ENCODE assay signal across 9 cellular contexts in the genomic region with DNA sequence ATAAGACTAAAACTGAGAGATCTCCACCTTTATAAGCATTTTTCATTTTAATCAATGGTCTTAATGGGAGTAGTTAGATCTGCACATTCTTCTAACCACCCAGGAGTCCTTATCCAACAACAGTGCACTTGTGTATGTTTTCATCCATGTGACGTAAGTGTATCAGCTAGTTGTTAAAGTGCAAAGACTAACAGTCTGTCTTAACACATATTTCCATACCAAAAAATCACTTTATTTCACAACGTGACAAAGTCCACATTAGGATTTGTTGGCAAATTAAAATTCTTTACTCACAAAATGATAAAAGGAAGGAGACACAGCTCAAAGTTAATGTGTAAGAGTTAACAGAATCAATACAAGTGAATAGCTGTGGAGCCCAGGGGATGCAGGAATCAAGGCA. TPM values are rescaled to one million over a fixed set of nuclear protein-coding genes. Genes with fewer than 3 reads are reported as not detected.
DNase-seq lines count a peak whose midpoint lies in the region; TF ChIP-seq lines count a peak whose summit lies in the region.
"Had no signal": no experiment of that assay in that cellular context is flagged by ENCODE, and none has a peak within 500 bp of the region (broad histone marks: within the 10 kb centered on the region; RNA-seq: fewer than 3 reads in every experiment).

No MANE protein-coding gene starts in this region.

- peaks cover 8% of the 10 kb centered on the region for H3K36me3 Mint-ChIP-seq in activated CD4-positive, alpha-beta T cell treated with anti-CD3 and anti-CD28 coated beads, Interleukin-2, amount 10 ng/mL, durations not matched to agents 24 days and 14 days (ENCODE audit: low read depth)

- H3K4me3 Mint-ChIP-seq in activated CD4-positive, alpha-beta T cell treated with anti-CD3 and anti-CD28 coated beads, Interleukin-2, amount 10 ng/mL, durations not matched to agents 24 days and 14 days: peak overlapping the region; percentile 98

- peaks cover 30% of the 10 kb centered on the region for H3K79me2 ChIP-seq in MM.1S (ENCODE audit: low read length)

- intact Hi-C loops in activated CD4-positive, alpha-beta T cell treated with anti-CD3 and anti-CD28 coated beads, Interleukin-2, amount 10 ng/mL, durations not matched to agents 24 days and 14 days (cut with micrococcal nuclease): loop anchor here (2.0 to 10.0 kb wide), 5 partner anchors 65 to 1603 kb away; a partner anchor contains a TSS

- H3K27ac Mint-ChIP-seq in activated CD4-positive, alpha-beta T cell treated with anti-CD3 and anti-CD28 coated beads, Interleukin-2, amount 10 ng/mL, durations not matched to agents 24 days and 14 days: no peak overlapping the region

- H3K9me3 Mint-ChIP-seq in activated CD4-positive, alpha-beta T cell treated with anti-CD3 and anti-CD28 coated beads, Interleukin-2, amount 10 ng/mL, durations not matched to agents 24 days and 14 days: peaks cover 6% of the 10 kb centered on the region

- DNase-seq in activated CD4-positive, alpha-beta T cell treated with anti-CD3 and anti-CD28 coated beads, Interleukin-2, amount 10 ng/mL, durations not matched to agents 24 days and 14 days: no peak
- DNase-seq in activated CD4-positive, alpha-beta T cell treated with anti-CD3 and anti-CD28 coated beads, Interleukin-2, amount 50 U/mL, for 1 hour: no peak
- DNase-seq in MM.1S: no peak
- no peak for DNase-seq in coronary artery (ENCODE audit: low spot score)
- no peak for DNase-seq in NCI-H1092 (lab: John Stamatoyannopoulos, UW)
- DNase-seq in DMS114 treated with DMSO at 0.1 percent for 48 hours (lab: John Stamatoyannopoulos, UW; ENCODE audit: unreplicated experiment): no peak
- DNase-seq in NCI-H446 treated with DMSO at 0.1 percent for 48 hours (lab: John Stamatoyannopoulos, UW): no peak
- DNase-seq: activated CD4-positive, CD25-positive, alpha-beta regulatory T cell had no signal

- H2AFZ ChIP-seq in MM.1S (ENCODE audit: low read length): no peak overlapping the region

- peaks cover 3% of the 10 kb centered on the region for H3K27me3 Mint-ChIP-seq in activated CD4-positive, alpha-beta T cell treated with anti-CD3 and anti-CD28 coated beads, Interleukin-2, amount 10 ng/mL, durations not matched to agents 24 days and 14 days

- no peak overlapping the region for H3K4me3 ChIP-seq in MM.1S (ENCODE audit: low read length)
- no peak overlapping the region for H3K4me3 ChIP-seq in coronary artery
- H3K4me3 ChIP-seq in rectal smooth muscle tissue (ENCODE audit: low read length): no peak overlapping the region

- no peaks in the 10 kb centered on the region for H3K9me2 ChIP-seq in MM.1S (replicated peaks; ENCODE audit: insufficient read depth, low read length)

- H3K9me3 ChIP-seq in MM.1S (replicated peaks; ENCODE audit: insufficient read depth, low read length): no peaks in the 10 kb centered on the region

- H3K4me1 ChIP-seq in MM.1S (ENCODE audit: low read length) (peaks cover 17% of the 10 kb centered on the region), rectal smooth muscle tissue (ENCODE audit: control insufficient read depth, insufficient read depth, low read length) (peaks cover 19% of the 10 kb centered on the region)

- no peaks in the 10 kb centered on the region for H3K36me3 ChIP-seq in MM.1S (replicated peaks; ENCODE audit: insufficient read depth, low read length)
- H3K36me3 ChIP-seq in rectal smooth muscle tissue (ENCODE audit: control insufficient read depth, insufficient read depth, low read length): no peaks in the 10 kb centered on the region

- no peaks in the 10 kb centered on the region for H4K20me1 ChIP-seq in MM.1S (ENCODE audit: insufficient read depth, low read length)

- peaks cover 32% of the 10 kb centered on the region for H3K4me1 Mint-ChIP-seq in activated CD4-positive, alpha-beta T cell treated with anti-CD3 and anti-CD28 coated beads, Interleukin-2, amount 10 ng/mL, durations not matched to agents 24 days and 14 days

- H3K27ac ChIP-seq in MM.1S (ENCODE audit: low read length) (no peak overlapping the region), coronary artery (peak overlapping the region; percentile 16 to 93), rectal smooth muscle tissue (ENCODE audit: low read depth, low read length) (peak overlapping the region; percentile 94)

- H3K4me2 ChIP-seq in MM.1S (ENCODE audit: low read depth, low read length): 0 out of 2 replicates have a peak overlapping the region, but pooled peaks have one; percentile 87

- H3K27me3 ChIP-seq in MM.1S (replicated peaks; ENCODE audit: insufficient read depth, low read length) (no peaks in the 10 kb centered on the region), rectal smooth muscle tissue (ENCODE audit: control insufficient read depth, insufficient read depth, low read length) (no peaks in the 10 kb centered on the region)

- H3K9ac ChIP-seq in MM.1S (ENCODE audit: low read length) (no peak overlapping the region), rectal smooth muscle tissue (ENCODE audit: low read length) (no peak overlapping the region)

- no peak for TF ChIP-seq CTCF in MM.1S (IDR thresholded peaks at IDR 0.05; ENCODE audit: low read length)
- no peak for TF ChIP-seq CTCF in coronary artery (IDR thresholded peaks at IDR 0.05)

- H3F3A ChIP-seq in MM.1S (ENCODE audit: insufficient read depth, low read length): peaks cover 6% of the 10 kb centered on the region; the same call in 1 of the 2 replicates

RNA-seq across cellular contexts. Expression of a gene that starts 1.9 kb away (rescaled TPM):
- 57.2 and 60.8 TPM in 2 replicates for total RNA-seq in activated CD4-positive, alpha-beta T cell treated with anti-CD3 and anti-CD28 coated beads, Interleukin-2, amount 10 ng/mL, durations not matched to agents 24 days and 14 days
